ENCODE assay signal across 17 cellular contexts in genomic region chr18:75227535-75227934, GRCh38. TPM values are rescaled to one million over a fixed set of nuclear protein-coding genes. Genes with fewer than 3 reads are reported as not detected.
A peak's percentile ranks its signal among the peaks of the same experiment; 100 is the strongest.
DNase-seq lines count a peak whose midpoint lies in the region; ATAC-seq and TF ChIP-seq lines count a peak whose summit lies in the region.
"Had no signal": no experiment of that assay in that cellular context is flagged by ENCODE, and none has a peak within 500 bp of the region (broad histone marks: within the 10 kb centered on the region; RNA-seq: fewer than 3 reads in every experiment).

No MANE protein-coding gene starts in this region.

- no peak for DNase-seq in Right ventricle myocardium inferior (ENCODE audit: missing footprints)
- DNase-seq in cardiac septum (ENCODE audit: low spot score) = no peak
- DNase-seq in left ventricle myocardium inferior = no peak
- DNase-seq in osteocyte (ENCODE audit: extremely low spot score, unreplicated experiment) = no peak
- DNase-seq in trophoblast cell = no peak
- no peak for DNase-seq in H4 (ENCODE audit: low spot score)
- no peak for DNase-seq in NCI-H1930 (lab: John Stamatoyannopoulos, UW)
- DNase-seq in NCI-H2196 (lab: John Stamatoyannopoulos, UW; ENCODE audit: unreplicated experiment) = no peak
- DNase-seq: ACHN; activated CD8-positive, alpha-beta memory T cell treated with anti-CD3 and anti-CD28 coated beads, Interleukin-2, amount 50 U/mL, for 4 hours; NCI-H1694; NCI-H526 treated with DMSO at 0.1 percent for 48 hours had no signal

- intact Hi-C loops in Right ventricle myocardium inferior (cut with DNase I) (no loop called here), cardiac septum (cut with DNase I) (loop anchor here (2.0 kb wide), 1 partner anchor 19 kb away; the partner anchor contains the start of gene PTGR3), left ventricle myocardium inferior (cut with micrococcal nuclease) (no loop called here)

- no peak overlapping the region for H4K8ac ChIP-seq in trophoblast cell (ENCODE audit: low read depth, low read length)

- no peak overlapping the region for H3K9ac ChIP-seq in trophoblast cell (ENCODE audit: low read length)

- H3K36me3 ChIP-seq in left ventricle myocardium inferior = no peaks in the 10 kb centered on the region
- no peaks in the 10 kb centered on the region for H3K36me3 ChIP-seq in trophoblast cell (ENCODE audit: control insufficient read depth in 1 of 2, insufficient read depth in 2 of 2, low read length in 2 of 2)
- H3K36me3 ChIP-seq: HAP-1 had no signal

- H2BK5ac ChIP-seq in trophoblast cell (ENCODE audit: low read depth, low read length, poor library complexity) = no peak overlapping the region

- no peaks in the 10 kb centered on the region for H3K36me3 Mint-ChIP-seq in osteocyte (ENCODE audit: unreplicated experiment)

- no peaks in the 10 kb centered on the region for H3K27me3 ChIP-seq in left ventricle myocardium inferior (ENCODE audit: low read depth)
- no peaks in the 10 kb centered on the region for H3K27me3 ChIP-seq in trophoblast cell (ENCODE audit: insufficient read depth, low read length)

- H4K91ac ChIP-seq in trophoblast cell (ENCODE audit: low read depth, low read length) = no peak overlapping the region

- no peak for TF ChIP-seq CTCF in left ventricle myocardium inferior (IDR thresholded peaks at IDR 0.05; ENCODE audit: borderline replicate concordance)
- no peak for TF ChIP-seq CTCF in osteocyte (IDR thresholded peaks at IDR 0.05)

- no peak overlapping the region for H3K4ac ChIP-seq in trophoblast cell (ENCODE audit: low read depth, low read length)

- H3K79me2 ChIP-seq in trophoblast cell (ENCODE audit: control insufficient read depth, insufficient read depth, low read length, poor library complexity) = no peaks in the 10 kb centered on the region

- no peak overlapping the region for H2AK5ac ChIP-seq in trophoblast cell (ENCODE audit: low read length)

- no peaks in the 10 kb centered on the region for H3K9me3 ChIP-seq in left ventricle myocardium inferior (replicated peaks)
- H3K9me3 ChIP-seq in trophoblast cell (ENCODE audit: insufficient read depth, low read depth, low read length) = no peaks in the 10 kb centered on the region
- H3K9me3 ChIP-seq: HAP-1 had no signal

- H3K4me3 Mint-ChIP-seq in osteocyte (ENCODE audit: unreplicated experiment) = peak overlapping the region; percentile 46
- H3K4me3 Mint-ChIP-seq: stimulated activated memory B cell treated with anti-CD40 and anti-IgM and Interleukin-4, amounts not matched to agents 10 μg/mL and 1 μg/mL and 100 μg/mL, for 72 hours had no signal

- no peak overlapping the region for H2BK120ac ChIP-seq in trophoblast cell (ENCODE audit: insufficient read depth, low read length, poor library complexity)

- no peak overlapping the region for H4K12ac ChIP-seq in trophoblast cell (ENCODE audit: low read depth, low read length)

- WGBS in trophoblast cell (ENCODE audit: extremely low coverage, insufficient coverage, insufficient read length) = no CpG with 5 or more reads among the region's 6 CpGs

- H3K4me3 ChIP-seq in left ventricle myocardium inferior = peak overlapping the region; percentile 45
- no peak overlapping the region for H3K4me3 ChIP-seq in trophoblast cell (ENCODE audit: low read depth, low read length)
- H3K4me3 ChIP-seq: HAP-1 had no signal

- no peak overlapping the region for H2BK12ac ChIP-seq in trophoblast cell (ENCODE audit: low read length)

- peak; percentile 15 for ATAC-seq in Right ventricle myocardium inferior
- ATAC-seq: activated CD4-positive, CD25-positive, alpha-beta regulatory T cell treated with anti-CD3 and anti-CD28 coated beads, Interleukin-2, amount 50 U/mL, for 24 hours; Panc1; stimulated activated memory B cell treated with anti-CD40 and anti-IgM and Interleukin-4, amounts not matched to agents 10 μg/mL and 1 μg/mL and 100 μg/mL, for 72 hours had no signal

- H3K23ac ChIP-seq in trophoblast cell (ENCODE audit: low read length) = no peak overlapping the region

- H3K27ac ChIP-seq in left ventricle myocardium inferior (replicated peaks) = peak overlapping the region; percentile 66
- no peak overlapping the region for H3K27ac ChIP-seq in trophoblast cell (ENCODE audit: low read depth, low read length)
- H3K27ac ChIP-seq: HL-60 had no signal

- H3K27me3 Mint-ChIP-seq in osteocyte (ENCODE audit: unreplicated experiment) = no peaks in the 10 kb centered on the region
- H3K27me3 Mint-ChIP-seq: stimulated activated memory B cell treated with anti-CD40 and anti-IgM and Interleukin-4, amounts not matched to agents 10 μg/mL and 1 μg/mL and 100 μg/mL, for 72 hours had no signal

- no peak overlapping the region for H3K4me2 ChIP-seq in trophoblast cell (ENCODE audit: low read length)

- peaks cover 28% of the 10 kb centered on the region for H3K4me1 Mint-ChIP-seq in osteocyte (ENCODE audit: unreplicated experiment)

- H3K27ac Mint-ChIP-seq in osteocyte (ENCODE audit: unreplicated experiment) = peak overlapping the region; percentile 75
- H3K27ac Mint-ChIP-seq: stimulated activated memory B cell treated with anti-CD40 and anti-IgM and Interleukin-4, amounts not matched to agents 10 μg/mL and 1 μg/mL and 100 μg/mL, for 72 hours had no signal

- no peaks in the 10 kb centered on the region for H3K79me1 ChIP-seq in trophoblast cell (ENCODE audit: low read length)

- H3K4me1 ChIP-seq in left ventricle myocardium inferior = peaks cover 74% of the 10 kb centered on the region
- H3K4me1 ChIP-seq in trophoblast cell (ENCODE audit: control insufficient read depth in 1 of 2, insufficient read depth in 2 of 2, low read length in 2 of 2) = peaks cover 0 to 4% of the 10 kb centered on the region in 2 experiments
- H3K4me1 ChIP-seq: HAP-1 had no signal

- H3K14ac ChIP-seq in trophoblast cell (ENCODE audit: low read length) = no peak overlapping the region

- H3K18ac ChIP-seq in trophoblast cell (ENCODE audit: low read length) = no peak overlapping the region

- no peaks in the 10 kb centered on the region for H3K9me3 Mint-ChIP-seq in osteocyte (ENCODE audit: unreplicated experiment)
- H3K9me3 Mint-ChIP-seq: stimulated activated memory B cell treated with anti-CD40 and anti-IgM and Interleukin-4, amounts not matched to agents 10 μg/mL and 1 μg/mL and 100 μg/mL, for 72 hours had no signal

- no peak overlapping the region for H2AFZ ChIP-seq in trophoblast cell (ENCODE audit: insufficient read depth, low read length, poor library complexity)

RNA-seq across cellular contexts. Expression of gene TSHZ1, which starts 16.9 kb away (rescaled TPM):
- total RNA-seq in Right ventricle myocardium inferior (23.1 TPM), cardiac septum (13.3 TPM), left ventricle myocardium inferior (24.6 TPM), osteocyte (12.2 and 13.3 TPM in 2 replicates)
- 1.2 and 1.4 TPM in 2 replicates for polyA plus RNA-seq in trophoblast cell (2013)
- 4.8 and 8.9 TPM in 2 replicates for total RNA-seq in H4 (2014; rRNA removed; shearing (Covaris generic))

RNA-seq across cellular contexts. Expression of gene PTGR3, which starts 18.6 kb away (rescaled TPM):
- total RNA-seq in Right ventricle myocardium inferior (71.5 TPM), cardiac septum (33.7 TPM), left ventricle myocardium inferior (77.3 TPM), osteocyte (17.7 and 19.7 TPM in 2 replicates)
- polyA plus RNA-seq in trophoblast cell (2013) = 2.7 and 3.5 TPM in 2 replicates
- total RNA-seq in H4 (2014; rRNA removed; shearing (Covaris generic)) = 14.0 and 16.5 TPM in 2 replicates
